In the genomic region with DNA sequence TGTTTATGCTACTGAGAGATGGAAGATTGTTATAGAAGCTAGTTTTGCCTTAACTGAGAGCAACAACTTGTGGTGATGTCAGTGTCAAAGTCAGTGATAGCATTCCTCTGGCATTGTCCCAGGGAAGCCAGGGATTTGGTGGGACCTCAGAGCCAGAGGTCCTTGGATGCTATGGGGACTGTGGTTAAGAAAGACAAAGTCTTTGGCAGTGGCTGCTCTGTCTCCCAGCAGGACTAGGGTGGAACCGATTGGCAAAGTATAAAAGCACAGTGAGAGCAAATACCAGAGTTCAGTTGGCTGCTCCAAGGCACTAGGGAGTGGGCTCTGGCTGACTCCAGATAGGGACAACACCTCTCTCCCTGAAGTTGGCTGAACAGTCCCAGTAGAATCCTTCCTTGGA, we compare ENCODE assay signal across 21 cellular contexts.
DNase-seq lines count a peak whose midpoint lies in the region; ATAC-seq and TF ChIP-seq lines count a peak whose summit lies in the region.
"Had no signal": no experiment of that assay in that cellular context is flagged by ENCODE, and none has a peak within 500 bp of the region (broad histone marks: within the 10 kb centered on the region; RNA-seq: fewer than 3 reads in every experiment).

No MANE protein-coding gene starts in this region.

- ATAC-seq in Right ventricle myocardium superior (ENCODE audit: poor library complexity), result peak; percentile 37
- no peak for ATAC-seq in GM18505 (IDR thresholded peaks at IDR 0.05; ENCODE audit: unreplicated experiment)
- ATAC-seq in GM21786 (IDR thresholded peaks at IDR 0.05; ENCODE audit: unreplicated experiment), result no peak
- ATAC-seq: K562, Panc1 had no signal

- H3K27ac ChIP-seq in subcutaneous abdominal adipose tissue (ENCODE audit: low read depth, low read length), result peak overlapping the region; percentile 69
- H3K27ac ChIP-seq: neutrophil had no signal

- in situ Hi-C loops in astrocyte of the cerebellum (cut with HindIII; ENCODE audit: low sequenced_read_pairs), result no loop called here

- TF ChIP-seq CTCF in astrocyte of the cerebellum (IDR thresholded peaks at IDR 0.05; ENCODE audit: low read depth, low read length, missing control alignments), result no peak

- intact Hi-C loops in Right ventricle myocardium superior (cut with DNase I), result no loop called here

- H3K4me3 ChIP-seq in astrocyte of the cerebellum (ENCODE audit: low read depth, low read length) (no peak overlapping the region), subcutaneous abdominal adipose tissue (ENCODE audit: low read depth in 1 of 5, low read length in 5 of 5) (no peak overlapping the region)
- H3K4me3 ChIP-seq: K562, skin epidermis had no signal

- peaks cover 0 to 7% (median 0%) of the 10 kb centered on the region in 5 donors for H3K9me3 ChIP-seq in subcutaneous abdominal adipose tissue (ENCODE audit: control insufficient read depth in 5 of 5, low read length in 5 of 5)
- H3K9me3 ChIP-seq: neutrophil had no signal

- H3K27me3 ChIP-seq in subcutaneous abdominal adipose tissue (ENCODE audit: control insufficient read depth in 5 of 5, insufficient read depth in 4 of 5, low read length in 5 of 5), result no peaks in the 10 kb centered on the region
- H3K27me3 ChIP-seq: neutrophil had no signal

- no peak overlapping the region for H3K9ac ChIP-seq in subcutaneous abdominal adipose tissue (ENCODE audit: low read length in 5 of 5)

- H3K4me1 ChIP-seq in subcutaneous abdominal adipose tissue (ENCODE audit: control insufficient read depth in 5 of 5, insufficient read depth in 5 of 5, low read length in 5 of 5), result peaks cover 11 to 58% (median 28%) of the 10 kb centered on the region in 5 donors

- no peaks in the 10 kb centered on the region for H3K36me3 ChIP-seq in subcutaneous abdominal adipose tissue (ENCODE audit: control insufficient read depth in 5 of 5, insufficient read depth in 5 of 5, low read length in 5 of 5)
- H3K36me3 ChIP-seq: neutrophil had no signal

- peak; percentile 52 for DNase-seq in GM04503 (ENCODE audit: low read depth)
- DNase-seq in astrocyte of the cerebellum (ENCODE audit: low read depth), result peak; percentile 87
- peak; percentile 55 for DNase-seq in Right ventricle myocardium superior
- no peak for DNase-seq in NCI-H1694 treated with DMSO at 0.1 percent for 48 hours (lab: John Stamatoyannopoulos, UW)
- no peak for DNase-seq in stimulated activated CD4-positive, alpha-beta T cell treated with anti-CD3 and anti-CD28 coated beads, Interleukin-1b, Interleukin-23, amount 100 ng/mL, for 48 hours
- DNase-seq: activated CD8-positive, alpha-beta memory T cell treated with anti-CD3 and anti-CD28 coated beads for 24 hours; activated naive CD4-positive, alpha-beta T cell; activated T-cell treated with anti-CD3 and anti-CD28 coated beads, Interleukin-2, amount 50 U/mL, for 1 hour; CD4-positive, CD25-positive, alpha-beta regulatory T cell; head of caudate nucleus; kidney glomerular epithelial cell; NCI-H1436; NCI-H510A; stimulated activated CD4-positive, alpha-beta T cell treated with anti-CD3 and anti-CD28 coated beads, Interleukin-2, amount 100 ng/mL, for 24 hours had no signal

- no peak for TF ChIP-seq POLR2A in GM18505 (IDR thresholded peaks at IDR 0.05; ENCODE audit: borderline replicate concordance, extremely low read depth, insufficient read depth, insufficient read length)

Comparison
In these comparisons a context has a peak if more than half of its experiments do, and no peak if none do; other contexts are left out.
1. DNase-seq: peak in GM04503 (single experiment), astrocyte of the cerebellum (single experiment) and Right ventricle myocardium superior (single experiment); none in NCI-H1694 treated with DMSO at 0.1 percent for 48 hours (single experiment) and stimulated activated CD4-positive, alpha-beta T cell treated with anti-CD3 and anti-CD28 coated beads, Interleukin-1b, Interleukin-23, amount 100 ng/mL, for 48 hours (single experiment).